ENCODE assay signal across 8 cellular contexts in the genomic region with DNA sequence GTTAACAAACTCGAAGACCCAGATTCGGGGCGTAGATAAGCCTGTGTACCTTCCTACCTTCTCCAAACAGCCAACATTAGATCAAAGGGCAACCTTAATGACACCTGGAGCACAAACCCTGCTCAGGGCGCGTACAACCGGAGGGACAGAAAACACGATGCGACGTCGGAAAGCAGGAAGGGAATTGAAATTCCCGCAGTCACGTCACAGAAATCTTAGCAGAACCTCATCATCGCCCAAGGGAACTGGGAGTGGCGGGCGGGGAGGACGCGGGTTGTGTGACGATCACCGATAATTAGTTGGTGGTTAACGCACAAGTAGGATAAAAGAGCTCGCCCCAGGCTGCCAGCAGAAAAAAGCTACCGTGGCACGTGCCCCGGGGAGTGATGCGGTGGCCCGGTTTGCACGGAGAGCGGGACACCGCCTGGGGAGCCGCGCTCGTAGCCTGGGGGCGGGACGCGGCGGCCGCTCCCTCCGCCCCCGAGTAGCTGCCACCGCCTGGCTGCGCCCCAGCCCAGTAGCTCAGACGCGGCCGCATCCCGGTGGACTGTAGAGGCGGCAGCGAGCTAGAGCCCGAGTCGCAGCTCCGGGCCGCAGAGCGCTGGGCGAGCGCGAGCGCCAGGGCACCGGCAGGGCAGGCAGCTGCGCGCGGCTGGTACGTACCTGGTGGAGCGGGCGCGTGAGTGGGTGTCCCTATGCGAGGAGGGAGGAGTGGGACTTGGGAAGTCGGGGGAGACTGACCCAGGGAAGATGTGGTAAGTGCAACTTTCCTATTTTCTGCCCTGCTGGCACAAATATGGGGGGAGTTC. TPM values are rescaled to one million over a fixed set of nuclear protein-coding genes. Genes with fewer than 3 reads are reported as not detected.
DNase-seq lines count a peak whose midpoint lies in the region; ATAC-seq and TF ChIP-seq lines count a peak whose summit lies in the region.

PKIB (plus strand) TSS at position 525 of the 809 bp plus-strand sequence. CDS start 107,390 bp downstream, outside the sequence.

- no peaks in the 10 kb centered on the region for H3K36me3 ChIP-seq in BLaER1
- H3K36me3 ChIP-seq in lower lobe of right lung, result no peaks in the 10 kb centered on the region

- peaks cover 7% of the 10 kb centered on the region in 2 donors for H3K4me1 Mint-ChIP-seq in effector memory CD8-positive, alpha-beta T cell (ENCODE audit: low read depth in 2 of 2)

- peak within 1 kb of the TSS in 1 of 2 donors; percentile 19 for H3K27ac Mint-ChIP-seq in effector memory CD8-positive, alpha-beta T cell

- H3K4me1 ChIP-seq in BLaER1 (peaks cover 18% of the 10 kb centered on the region), lower lobe of right lung (peaks cover 11% of the 10 kb centered on the region)

- peak; percentile 95 for ATAC-seq in HG03280 (IDR thresholded peaks at IDR 0.05; ENCODE audit: unreplicated experiment)
- ATAC-seq in effector memory CD8-positive, alpha-beta T cell (replicated peaks), result peak; percentile 78
- peak; percentile 98 for ATAC-seq in lower lobe of right lung

- H3K27me3 Mint-ChIP-seq in effector memory CD8-positive, alpha-beta T cell, result peaks cover 19 to 43% of the 10 kb centered on the region in 2 donors

- peaks cover 0 to 3% of the 10 kb centered on the region in 2 donors for H3K9me3 Mint-ChIP-seq in effector memory CD8-positive, alpha-beta T cell

- H4K20me1 ChIP-seq in BLaER1, result no peaks in the 10 kb centered on the region

- DNase-seq in GM19240 (ENCODE audit: insufficient read length, low spot score) (peak; percentile 23), NCI-H345 treated with DMSO at 0.1 percent for 48 hours (lab: John Stamatoyannopoulos, UW; ENCODE audit: unreplicated experiment) (peak; percentile 79), lower lobe of right lung (peak; percentile 84)
- peak; percentile 35 for DNase-seq in activated CD4-positive, alpha-beta T cell treated with anti-CD3 and anti-CD28 coated beads, Interleukin-2, amount 50 U/mL, for 1 hour
- peak; percentile 1 to 10 (median 2) for DNase-seq in effector memory CD8-positive, alpha-beta T cell
- peak; percentile 1 for DNase-seq in stimulated activated CD8-positive, alpha-beta memory T cell treated with anti-CD3 and anti-CD28 coated beads, Interleukin-12 subunit alpha, Interleukin-12 subunit beta, amount 100 ng/mL, for 24 hours (ENCODE audit: extremely low read depth)

- no peaks in the 10 kb centered on the region for H3K36me3 Mint-ChIP-seq in effector memory CD8-positive, alpha-beta T cell (ENCODE audit: insufficient read depth)

- H3K27ac ChIP-seq in BLaER1 (no peak within 1 kb of the TSS), lower lobe of right lung (no peak within 1 kb of the TSS)

- H3K27me3 ChIP-seq in BLaER1 (peaks cover 20% of the 10 kb centered on the region), lower lobe of right lung (ENCODE audit: low read depth) (peaks cover 16% of the 10 kb centered on the region)

- H3K4me3 Mint-ChIP-seq in effector memory CD8-positive, alpha-beta T cell, result peak within 1 kb of the TSS; percentile 76 to 84

- H3K4me2 ChIP-seq in BLaER1, result peak within 1 kb of the TSS; percentile 85

- H3K9ac ChIP-seq in BLaER1, result no peak within 1 kb of the TSS

- H3K9me3 ChIP-seq in BLaER1 (peaks cover 10% of the 10 kb centered on the region; the same call in 1 of the 2 replicates), lower lobe of right lung (no peaks in the 10 kb centered on the region)

- TF ChIP-seq CTCF in lower lobe of right lung (IDR thresholded peaks at IDR 0.05), result peak; percentile 23

- intact Hi-C loops in lower lobe of right lung (cut with DNase I), result no loop called here

- H3K4me3 ChIP-seq in BLaER1 (peak within 1 kb of the TSS; percentile 63), lower lobe of right lung (peak within 1 kb of the TSS; percentile 57)

RNA-seq across cellular contexts. Expression of gene PKIB, which starts in this region (rescaled TPM):
- total RNA-seq in lower lobe of right lung, result 3.2 TPM

Comparison
In these comparisons a context has a peak if more than half of its experiments do, and no peak if none do; other contexts are left out.
1. DNase-seq: peak in every context shown above with its lines; median percentile 84 in lower lobe of right lung; 79 in NCI-H345 treated with DMSO at 0.1 percent for 48 hours; 35 in activated CD4-positive, alpha-beta T cell treated with anti-CD3 and anti-CD28 coated beads, Interleukin-2, amount 50 U/mL, for 1 hour; 23 in GM19240; 2 in effector memory CD8-positive, alpha-beta T cell; 1 in stimulated activated CD8-positive, alpha-beta memory T cell treated with anti-CD3 and anti-CD28 coated beads, Interleukin-12 subunit alpha, Interleukin-12 subunit beta, amount 100 ng/mL, for 24 hours.